Comparison of ENCODE assay signal across 8 cellular contexts in the genomic region with DNA sequence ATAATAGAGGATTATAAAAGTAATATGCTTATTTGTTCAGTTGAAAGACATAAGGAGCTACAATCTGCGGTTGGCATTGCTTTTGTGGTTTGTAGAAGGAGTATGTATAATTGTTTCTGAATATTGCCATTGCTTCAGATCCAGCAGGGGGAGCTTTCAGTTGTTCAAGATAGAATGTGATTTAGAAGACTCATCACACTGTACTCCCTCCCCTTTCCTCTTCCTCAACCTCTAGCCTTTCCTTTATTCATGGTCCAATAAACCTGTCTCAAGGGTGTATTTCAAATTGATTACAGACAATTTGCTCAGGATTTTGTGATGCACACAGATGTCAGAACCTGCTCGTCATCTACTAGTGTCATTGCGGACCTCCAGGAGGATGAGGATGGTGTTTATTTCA. TPM values are rescaled to one million over a fixed set of nuclear protein-coding genes. Genes with fewer than 3 reads are reported as not detected.
DNase-seq lines count a peak whose midpoint lies in the region; ATAC-seq and TF ChIP-seq lines count a peak whose summit lies in the region.

No MANE protein-coding gene starts in this region.

- peak; percentile 77 for ATAC-seq in HG02678 (IDR thresholded peaks at IDR 0.05; ENCODE audit: unreplicated experiment)

- H3K27me3 ChIP-seq in BE2C = no peaks in the 10 kb centered on the region

- H3K9me3 ChIP-seq in BE2C = no peaks in the 10 kb centered on the region

- TF ChIP-seq CTCF in BE2C (IDR thresholded peaks at IDR 0.05; ENCODE audit: low read depth, low read length) = peak; percentile 61
- TF ChIP-seq CTCF in GM13977 (IDR thresholded peaks at IDR 0.05; ENCODE audit: extremely low read depth, insufficient read depth, missing control alignments) = peak; percentile 53
- peak; percentile 64 for TF ChIP-seq CTCF in foreskin fibroblast (IDR thresholded peaks at IDR 0.05; ENCODE audit: low read depth, low read length)

- in situ Hi-C loops in GM13977 (cut with MboI; ENCODE audit: low pct_unique_long_range_greater_than_20kb, low sequenced_read_pairs, unreplicated experiment) = loop anchor here (25.0 kb wide), 1 partner anchor 215 kb away; no protein-coding TSS in a partner anchor

- H3K4me1 ChIP-seq in BE2C = no peaks in the 10 kb centered on the region

- H3K4me3 ChIP-seq in BE2C (ENCODE audit: low read depth, low read length) = no peak overlapping the region
- no peak overlapping the region for H3K4me3 ChIP-seq in foreskin fibroblast (ENCODE audit: low read depth in 1 of 2, low read length in 2 of 2)

- DNase-seq in BE2C (peak; percentile 10), GM13977 (ENCODE audit: low spot score) (peak; percentile 40), NCI-H1436 treated with DMSO at 0.1 percent for 48 hours (lab: John Stamatoyannopoulos, UW) (peak; percentile 71), SW480 (ENCODE audit: low spot score) (peak; percentile 61), foreskin fibroblast (peak; percentile 20 to 60), smooth muscle cell of the brain vasculature (ENCODE audit: low read depth, low spot score) (peak; percentile 15), NCI-H226 (no peak)

- peaks cover 10% of the 10 kb centered on the region for H3K36me3 ChIP-seq in BE2C

RNA-seq across cellular contexts. Expression of gene PRMT3, which starts 9.8 kb away (rescaled TPM):
- polyA plus RNA-seq in BE2C (2012; ENCODE audit: insufficient read depth, insufficient read length, low read depth) = 36.6 TPM

RNA-seq across cellular contexts. Expression of gene HTATIP2, which starts 33.8 kb away (rescaled TPM):
- 14.5 TPM for polyA plus RNA-seq in BE2C (2012; ENCODE audit: insufficient read depth, insufficient read length, low read depth)
